11 cellular contexts compared by ENCODE assay signal in genomic region chr19:55584871-55585270, GRCh38. TPM values are rescaled to one million over a fixed set of nuclear protein-coding genes. Genes with fewer than 3 reads are reported as not detected.
DNase-seq lines count a peak whose midpoint lies in the region; ATAC-seq, FAIRE-seq and TF ChIP-seq lines count a peak whose summit lies in the region.
"Had no signal": no experiment of that assay in that cellular context is flagged by ENCODE, and none has a peak within 500 bp of the region (broad histone marks: within the 10 kb centered on the region; RNA-seq: fewer than 3 reads in every experiment).

No MANE protein-coding gene starts in this region.

- H3K9me3 ChIP-seq in HEK293 (ENCODE audit: control insufficient read depth, insufficient read depth, low read depth, low read length) (no peaks in the 10 kb centered on the region), H1 (ENCODE audit: insufficient read depth in 2 of 2, low read depth in 1 of 2, low read length in 1 of 2) (no peaks in the 10 kb centered on the region), trophoblast cell (ENCODE audit: insufficient read depth, low read depth, low read length) (no peaks in the 10 kb centered on the region)

- H4K8ac ChIP-seq in H1 (ENCODE audit: extremely low read depth, insufficient read depth, low read length) (no peak overlapping the region; the same call in 1 of the 2 replicates), trophoblast cell (ENCODE audit: low read depth, low read length) (peak overlapping the region; percentile 66)

- H4K12ac ChIP-seq in trophoblast cell (ENCODE audit: low read depth, low read length) = peak overlapping the region; percentile 16

- POLR2A ChIA-PET in HEK293 (lab: Yijun Ruan, JAX) = interaction anchor here (1.2 to 6.9 kb wide), 3 partner anchors 13 to 21 kb away, joined by 3 to 71 read pairs (median 7); partner anchors contain the start of genes FIZ1, ZNF524 and ZNF865
- POLR2A ChIA-PET in H1 (lab: Charles Lee; ENCODE audit: partially characterized antibody) = interaction anchor here (1.4 to 5.5 kb wide), 4 partner anchors 14 to 40 kb away, joined by 4 to 42 read pairs (median 8); partner anchors contain the start of genes FIZ1, ZNF524 and ZNF784

- H3K56ac ChIP-seq in H1 (replicated peaks; ENCODE audit: insufficient read length, low read depth, low read length) = no peak overlapping the region

- no peak for TF ChIP-seq POLR2A in H1 (IDR thresholded peaks at IDR 0.05; ENCODE audit: control extremely low read depth in 1 of 2, low read depth in 2 of 2, low read length in 2 of 2)

- TF ChIP-seq CTCF in HEK293 (tag by site-specific recombination; IDR thresholded peaks at IDR 0.05) (no peak), H1 (IDR thresholded peaks at IDR 0.05; ENCODE audit: control extremely low read depth in 1 of 3, insufficient read depth in 1 of 3, low read depth in 1 of 3, low read length in 3 of 3) (no peak)

- H3K18ac ChIP-seq in H1 (ENCODE audit: extremely low read depth, low read length) = no peak overlapping the region
- no peak overlapping the region for H3K18ac ChIP-seq in trophoblast cell (ENCODE audit: low read length)

- peaks cover under 1 to 2% of the 10 kb centered on the region in 2 experiments; a peak in 3 of 4 replicates for H3K79me2 ChIP-seq in H1 (ENCODE audit: control insufficient read depth in 1 of 2, insufficient read depth in 2 of 2, low read length in 2 of 2)
- peaks cover 9% of the 10 kb centered on the region for H3K79me2 ChIP-seq in trophoblast cell (ENCODE audit: control insufficient read depth, insufficient read depth, low read length, poor library complexity)

- H3K14ac ChIP-seq in H1 (ENCODE audit: insufficient read length) (no peak overlapping the region), trophoblast cell (ENCODE audit: low read length) (no peak overlapping the region)

- no peaks in the 10 kb centered on the region; a peak in 1 of 3 replicates for H3K36me3 ChIP-seq in HEK293 (ENCODE audit: control insufficient read depth in 2 of 2, insufficient read depth in 1 of 2, low read length in 2 of 2)
- H3K36me3 ChIP-seq in H1 (ENCODE audit: control insufficient read depth in 2 of 4, insufficient read depth in 4 of 4, low read length in 3 of 4) = no peaks in the 10 kb centered on the region
- no peaks in the 10 kb centered on the region for H3K36me3 ChIP-seq in trophoblast cell (ENCODE audit: control insufficient read depth in 1 of 2, insufficient read depth in 2 of 2, low read length in 2 of 2)

- H2BK120ac ChIP-seq in H1 (replicated peaks; ENCODE audit: low read depth, low read length) = no peak overlapping the region
- H2BK120ac ChIP-seq in trophoblast cell (ENCODE audit: insufficient read depth, low read length, poor library complexity) = no peak overlapping the region

- no peak for DNase-seq in H1 (ENCODE audit: low read depth in 1 of 2, low spot score in 2 of 2)
- no peak for DNase-seq in trophoblast cell
- DNase-seq in NCI-H2029 (lab: John Stamatoyannopoulos, UW) = no peak
- no peak for DNase-seq in activated CD4-positive, CD25-positive, alpha-beta regulatory T cell treated with anti-CD3 and anti-CD28 coated beads, Interleukin-2, amount 50 U/mL, for 72 hours
- DNase-seq: activated CD8-positive, alpha-beta T cell treated with anti-CD3 and anti-CD28 coated beads for 36 hours; cortex of kidney; NCI-H187; stimulated activated naive CD8-positive, alpha-beta T cell treated with anti-CD3 and anti-CD28 coated beads, Interleukin-15, Interleukin-2, amounts not matched to agents 100 U/mL and 50 U/mL, for 24 hours had no signal

- H3K27ac ChIP-seq in HEK293 (ENCODE audit: extremely low read depth, low read depth, low read length) = no peak overlapping the region
- H3K27ac ChIP-seq in H1 (ENCODE audit: low read depth, low read length) = no peak overlapping the region
- H3K27ac ChIP-seq in trophoblast cell (ENCODE audit: low read depth, low read length) = no peak overlapping the region
- H3K27ac ChIP-seq: epithelial cell of prostate had no signal

- H2AK5ac ChIP-seq in H1 (ENCODE audit: low read depth, low read length) (no peak overlapping the region), trophoblast cell (ENCODE audit: low read length) (no peak overlapping the region)

- H4K91ac ChIP-seq in H1 (replicated peaks; ENCODE audit: insufficient read length, low read length) = no peak overlapping the region
- H4K91ac ChIP-seq in trophoblast cell (ENCODE audit: low read depth, low read length) = peak overlapping the region; percentile 47

- H3K23ac ChIP-seq in H1 (ENCODE audit: insufficient read length) (no peak overlapping the region), trophoblast cell (ENCODE audit: low read length) (no peak overlapping the region)

- TF ChIP-seq EP300 in H1 (IDR thresholded peaks at IDR 0.05; ENCODE audit: borderline replicate concordance in 1 of 2, low read depth in 2 of 2, low read length in 2 of 2) = no peak

- WGBS in H1 (ENCODE audit: extremely low coverage in 1 of 2, insufficient coverage in 1 of 2, insufficient read length in 1 of 2, insufficient replicate concordance in 2 of 2, low coverage in 1 of 2, low lambda C conversion rate in 2 of 2, missing lambda C conversion rate in 1 of 2), 2 experiments = 84% methylated on average over 11 of the region's 11 CpGs; no CpG with 5 or more reads in 1 of the 2 experiments
- WGBS in trophoblast cell (ENCODE audit: extremely low coverage, insufficient coverage, insufficient read length) = no CpG with 5 or more reads among the region's 11 CpGs

- 0 out of 2 replicates have a peak overlapping the region, but pooled peaks have one; percentile 43 for H2BK20ac ChIP-seq in H1 (ENCODE audit: low read length)

- H3K79me1 ChIP-seq in H1 (ENCODE audit: low read depth, low read length) = peaks cover 3% of the 10 kb centered on the region; the same call in 1 of the 2 replicates
- peaks cover 22% of the 10 kb centered on the region for H3K79me1 ChIP-seq in trophoblast cell (ENCODE audit: low read length)

- H4K5ac ChIP-seq in H1 (ENCODE audit: insufficient read length, low read depth, low read length) = no peak overlapping the region

- H3K4me2 ChIP-seq in H1 (ENCODE audit: insufficient read depth in 1 of 2, low read depth in 2 of 2, low read length in 2 of 2) (peak overlapping the region in 1 of 2 experiments; percentile 73; a peak in 1 of 4 replicates), trophoblast cell (ENCODE audit: low read length) (no peak overlapping the region)

- H3K23me2 ChIP-seq in H1 (ENCODE audit: low read depth, low read length) = peaks cover 14% of the 10 kb centered on the region

- no peak for TF ChIP-seq RAD21 in H1 (IDR thresholded peaks at IDR 0.05 in 1 of 2, conservative IDR thresholded peaks at IDR 0.05 in 1 of 2; ENCODE audit: low read depth in 2 of 2, low read length in 2 of 2)

- H3K27me3 ChIP-seq in H1 (replicated peaks in 1 of 4; ENCODE audit: control insufficient read depth in 3 of 4, extremely low read depth in 1 of 4, insufficient read depth in 3 of 4, low read length in 3 of 4) = no peaks in the 10 kb centered on the region; a peak in 1 of 7 replicates
- H3K27me3 ChIP-seq in trophoblast cell (ENCODE audit: insufficient read depth, low read length) = no peaks in the 10 kb centered on the region

- ATAC-seq in GM19395 (IDR thresholded peaks at IDR 0.05; ENCODE audit: unreplicated experiment) = no peak
- ATAC-seq: activated CD8-positive, alpha-beta T cell treated with anti-CD3 and anti-CD28 coated beads for 36 hours; stimulated activated naive CD8-positive, alpha-beta T cell treated with anti-CD3 and anti-CD28 coated beads, Interleukin-15, Interleukin-2, amounts not matched to agents 100 U/mL and 50 U/mL, for 24 hours had no signal

- H4K20me1 ChIP-seq in H1 (replicated peaks in 1 of 2; ENCODE audit: control insufficient read depth in 1 of 2, insufficient read depth in 2 of 2, low read length in 2 of 2) = no peaks in the 10 kb centered on the region

- 0 out of 2 replicates have a peak overlapping the region, but pooled peaks have one; percentile 5 for H2BK15ac ChIP-seq in H1 (ENCODE audit: low read length)

- H3K4me3 ChIP-seq in HEK293 (ENCODE audit: low read depth, low read length) (no peak overlapping the region), H1 (ENCODE audit: extremely low read depth in 1 of 4, insufficient read depth in 2 of 4, low read depth in 3 of 4, low read length in 4 of 4) (0 out of 8 replicates have a peak overlapping the region, but pooled peaks of 1 of the 4 experiments have one; percentile 60), trophoblast cell (ENCODE audit: low read depth, low read length) (no peak overlapping the region)

- peaks cover 11% of the 10 kb centered on the region for H3K4me1 ChIP-seq in HEK293 (ENCODE audit: control insufficient read depth, insufficient read depth, low read length)
- H3K4me1 ChIP-seq in H1 (replicated peaks in 1 of 4; ENCODE audit: control insufficient read depth in 3 of 4, insufficient read depth in 4 of 4, low read length in 3 of 4) = peaks cover 0 to 4% (median 1%) of the 10 kb centered on the region in 4 experiments; a peak in 5 of 7 replicates
- H3K4me1 ChIP-seq in trophoblast cell (ENCODE audit: control insufficient read depth in 1 of 2, insufficient read depth in 2 of 2, low read length in 2 of 2) = peaks cover 10 to 18% of the 10 kb centered on the region in 2 experiments

- H2BK5ac ChIP-seq in H1 (ENCODE audit: low read depth, low read length) = no peak overlapping the region
- no peak overlapping the region for H2BK5ac ChIP-seq in trophoblast cell (ENCODE audit: low read depth, low read length, poor library complexity)

- no peak for FAIRE-seq in H1 (lab: Jason Lieb, UNC)

- CTCF ChIA-PET in HEK293 (lab: Yijun Ruan, JAX) (no interaction called here), H1 (lab: Charles Lee; ENCODE audit: partially characterized antibody) (interaction anchor here (1.0 to 2.3 kb wide), 3 partner anchors 21 to 54 kb away, joined by 4 to 8 read pairs (median 8); partner anchors contain the start of gene ZNF865)

- no peak overlapping the region for H3K4ac ChIP-seq in H1 (replicated peaks; ENCODE audit: insufficient read length, low read depth, low read length)
- no peak overlapping the region for H3K4ac ChIP-seq in trophoblast cell (ENCODE audit: low read depth, low read length)

- H2BK12ac ChIP-seq in H1 (ENCODE audit: low read depth, low read length) (no peak overlapping the region), trophoblast cell (ENCODE audit: low read length) (no peak overlapping the region)

- no peak overlapping the region for H2AFZ ChIP-seq in H1 (ENCODE audit: low read length)
- H2AFZ ChIP-seq in trophoblast cell (ENCODE audit: insufficient read depth, low read length, poor library complexity) = no peak overlapping the region

- H3K9ac ChIP-seq in H1 (replicated peaks in 1 of 4; ENCODE audit: extremely low read depth in 1 of 4, low read depth in 3 of 4, low read length in 3 of 4) (no peak overlapping the region), trophoblast cell (ENCODE audit: low read length) (no peak overlapping the region)

RNA-seq across cellular contexts. Expression of gene ZNF579, which starts 4.2 kb away (rescaled TPM):
- 18.9 and 19.0 TPM in 2 replicates for total RNA-seq in H1 (2021; fragmentation: NEBNext Ultra II Directional; extraction: Animal tissue kit (Norgen Biotek cat#: 25700))
- 10.0 and 16.4 TPM in 2 replicates for polyA plus RNA-seq in H1 (2011; rRNA removed)
- polyA plus RNA-seq in H1 (2011; cell fraction: cytosol; rRNA removed) = 10.7 TPM
- polyA plus RNA-seq in H1 (2011; cell fraction: nucleus; rRNA removed) = 17.3 TPM
- 9.1 to 16.9 TPM (median 15.6 TPM) in 4 replicates for polyA plus RNA-seq in H1 (2012, experiment 1 of 2)
- polyA plus RNA-seq in H1 (2012, experiment 2 of 2) = 7.5 TPM
- polyA plus RNA-seq in H1 (2013, experiment 1 of 2) = 22.8 TPM
- 19.2 TPM for polyA plus RNA-seq in H1 (2013, experiment 2 of 2)
- polyA minus RNA-seq in H1 (2011; rRNA and poly(A)+ RNA removed) = 2.1 and 4.3 TPM in 2 replicates
- 9.6 TPM for polyA minus RNA-seq in H1 (2011; cell fraction: cytosol; rRNA and poly(A)+ RNA removed)
- polyA minus RNA-seq in H1 (2011; cell fraction: nucleus; rRNA and poly(A)+ RNA removed) = 14.9 TPM
- polyA plus RNA-seq in trophoblast cell (2013) = 28.5 and 29.6 TPM in 2 replicates

RNA-seq across cellular contexts. Expression of gene FIZ1, which starts 14.4 kb away (rescaled TPM):
- total RNA-seq in H1 (2021; fragmentation: NEBNext Ultra II Directional; extraction: Animal tissue kit (Norgen Biotek cat#: 25700)) = 17.6 and 18.5 TPM in 2 replicates
- 9.1 and 13.0 TPM in 2 replicates for polyA plus RNA-seq in H1 (2011; rRNA removed)
- 9.1 TPM for polyA plus RNA-seq in H1 (2011; cell fraction: cytosol; rRNA removed)
- 14.5 TPM for polyA plus RNA-seq in H1 (2011; cell fraction: nucleus; rRNA removed)
- 12.0 to 16.3 TPM (median 15.0 TPM) in 4 replicates for polyA plus RNA-seq in H1 (2012, experiment 1 of 2)
- polyA plus RNA-seq in H1 (2012, experiment 2 of 2) = 12.9 TPM
- polyA plus RNA-seq in H1 (2013, experiment 1 of 2) = 11.5 TPM
- polyA plus RNA-seq in H1 (2013, experiment 2 of 2) = 11.4 TPM
- 4.7 and 6.3 TPM in 2 replicates for polyA minus RNA-seq in H1 (2011; rRNA and poly(A)+ RNA removed)
- polyA minus RNA-seq in H1 (2011; cell fraction: cytosol; rRNA and poly(A)+ RNA removed) = 7.6 TPM
- polyA minus RNA-seq in H1 (2011; cell fraction: nucleus; rRNA and poly(A)+ RNA removed) = 6.5 TPM
- 11.2 and 12.4 TPM in 2 replicates for polyA plus RNA-seq in trophoblast cell (2013)

RNA-seq across cellular contexts. Expression of gene ZNF524, which starts 15.2 kb away (rescaled TPM):
- total RNA-seq in H1 (2021; fragmentation: NEBNext Ultra II Directional; extraction: Animal tissue kit (Norgen Biotek cat#: 25700)) = 4.7 and 5.4 TPM in 2 replicates
- 4.4 and 7.0 TPM in 2 replicates for polyA plus RNA-seq in H1 (2011; rRNA removed)
- 3.9 TPM for polyA plus RNA-seq in H1 (2011; cell fraction: cytosol; rRNA removed)
- 7.3 TPM for polyA plus RNA-seq in H1 (2011; cell fraction: nucleus; rRNA removed)
- 1.3 to 4.2 TPM (median 3.6 TPM) in 4 replicates for polyA plus RNA-seq in H1 (2012, experiment 1 of 2)
- 2.7 TPM for polyA plus RNA-seq in H1 (2012, experiment 2 of 2)
- polyA plus RNA-seq in H1 (2013, experiment 1 of 2) = 2.8 TPM
- 3.4 TPM for polyA plus RNA-seq in H1 (2013, experiment 2 of 2)
- 0.73 and 0.79 TPM in 2 replicates for polyA minus RNA-seq in H1 (2011; rRNA and poly(A)+ RNA removed)
- polyA minus RNA-seq in H1 (2011; cell fraction: cytosol; rRNA and poly(A)+ RNA removed) = 4.3 TPM
- 6.0 TPM for polyA minus RNA-seq in H1 (2011; cell fraction: nucleus; rRNA and poly(A)+ RNA removed)
- 6.2 and 6.5 TPM in 2 replicates for polyA plus RNA-seq in trophoblast cell (2013)

RNA-seq across cellular contexts. Expression of gene ZNF865, which starts 20.6 kb away (rescaled TPM):
- total RNA-seq in H1 (2021; fragmentation: NEBNext Ultra II Directional; extraction: Animal tissue kit (Norgen Biotek cat#: 25700)) = 13.6 and 14.6 TPM in 2 replicates
- polyA plus RNA-seq in H1 (2011; rRNA removed) = 3.5 and 5.9 TPM in 2 replicates
- 3.2 TPM for polyA plus RNA-seq in H1 (2011; cell fraction: cytosol; rRNA removed)
- 5.2 TPM for polyA plus RNA-seq in H1 (2011; cell fraction: nucleus; rRNA removed)
- 4.2 to 8.5 TPM (median 7.3 TPM) in 4 replicates for polyA plus RNA-seq in H1 (2012, experiment 1 of 2)
- 3.5 TPM for polyA plus RNA-seq in H1 (2012, experiment 2 of 2)
- polyA plus RNA-seq in H1 (2013, experiment 1 of 2) = 8.2 TPM
- 8.3 TPM for polyA plus RNA-seq in H1 (2013, experiment 2 of 2)
- 0.49 and 1.1 TPM in 2 replicates for polyA minus RNA-seq in H1 (2011; rRNA and poly(A)+ RNA removed)
- 6.8 TPM for polyA minus RNA-seq in H1 (2011; cell fraction: cytosol; rRNA and poly(A)+ RNA removed)
- polyA minus RNA-seq in H1 (2011; cell fraction: nucleus; rRNA and poly(A)+ RNA removed) = 5.9 TPM
- polyA plus RNA-seq in trophoblast cell (2013) = 7.3 TPM in 2 replicates

RNA-seq across cellular contexts. Expression of gene ZNF784, which starts 39.5 kb away (rescaled TPM):
- total RNA-seq in H1 (2021; fragmentation: NEBNext Ultra II Directional; extraction: Animal tissue kit (Norgen Biotek cat#: 25700)) = 8.0 and 8.6 TPM in 2 replicates
- polyA plus RNA-seq in H1 (2011; rRNA removed) = 6.5 and 9.8 TPM in 2 replicates
- polyA plus RNA-seq in H1 (2011; cell fraction: cytosol; rRNA removed) = 7.1 TPM
- polyA plus RNA-seq in H1 (2011; cell fraction: nucleus; rRNA removed) = 25.5 TPM
- polyA plus RNA-seq in H1 (2012, experiment 1 of 2) = 7.0 to 11.1 TPM (median 10.1 TPM) in 4 replicates
- 8.3 TPM for polyA plus RNA-seq in H1 (2012, experiment 2 of 2)
- polyA plus RNA-seq in H1 (2013, experiment 1 of 2) = 3.9 TPM
- 3.9 TPM for polyA plus RNA-seq in H1 (2013, experiment 2 of 2)
- polyA minus RNA-seq in H1 (2011; rRNA and poly(A)+ RNA removed) = 5.2 and 8.4 TPM in 2 replicates
- polyA minus RNA-seq in H1 (2011; cell fraction: cytosol; rRNA and poly(A)+ RNA removed) = 5.8 TPM
- polyA minus RNA-seq in H1 (2011; cell fraction: nucleus; rRNA and poly(A)+ RNA removed) = 8.9 TPM
- polyA plus RNA-seq in trophoblast cell (2013) = 3.4 and 3.8 TPM in 2 replicates
